ENCODE assay signal across 26 cellular contexts in the genomic region with DNA sequence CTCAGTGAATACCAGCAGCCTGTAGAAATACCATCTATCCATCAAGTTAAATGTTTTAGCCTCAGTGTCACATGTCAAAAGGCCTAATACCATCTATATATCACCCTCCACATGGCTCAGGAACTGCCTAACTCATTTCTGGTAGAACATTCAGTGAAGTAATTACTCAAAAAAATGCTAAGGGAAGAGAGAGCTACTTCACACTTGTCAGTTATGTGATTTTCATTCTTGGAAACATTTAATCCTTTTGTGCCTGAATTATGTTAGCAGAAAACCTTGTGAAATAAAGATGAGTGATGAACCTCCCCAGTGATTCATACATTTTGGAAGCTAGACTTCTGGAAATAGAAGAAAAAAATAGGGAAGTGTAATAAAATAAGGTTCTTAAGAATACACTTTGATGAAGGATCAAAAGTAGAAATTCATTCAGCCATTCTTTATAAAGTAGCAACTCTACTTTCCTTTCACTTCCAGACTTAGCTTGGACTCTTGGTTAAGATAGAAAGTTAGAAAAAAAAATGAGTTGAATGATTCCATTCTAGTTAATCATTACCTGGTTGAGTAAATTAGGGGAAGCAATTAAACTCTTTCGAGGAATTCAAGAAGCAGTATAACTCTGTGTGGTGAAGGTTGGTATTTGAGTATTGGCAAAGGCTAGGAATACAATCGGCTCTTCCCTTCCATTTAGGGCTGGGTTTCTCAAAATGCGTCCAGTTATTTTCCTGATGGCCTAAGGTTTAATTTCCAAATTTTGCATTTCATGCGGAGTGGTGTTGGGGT. TPM values are rescaled to one million over a fixed set of nuclear protein-coding genes. Genes with fewer than 3 reads are reported as not detected.
A peak's percentile ranks its signal among the peaks of the same experiment; 100 is the strongest.
DNase-seq lines count a peak whose midpoint lies in the region; ATAC-seq and TF ChIP-seq lines count a peak whose summit lies in the region.
"Had no signal": no experiment of that assay in that cellular context is flagged by ENCODE, and none has a peak within 500 bp of the region (broad histone marks: within the 10 kb centered on the region; RNA-seq: fewer than 3 reads in every experiment).

No MANE protein-coding gene starts in this region.

- POLR2A ChIA-PET in CD8-positive, alpha-beta memory T cell (lab: Charles Lee) = no interaction called here

- no peaks in the 10 kb centered on the region for H3K4me1 Mint-ChIP-seq in CD8-positive, alpha-beta memory T cell
- H3K4me1 Mint-ChIP-seq: stimulated activated memory B cell treated with anti-CD40 and anti-IgM and Interleukin-4, amounts not matched to agents 10 μg/mL and 1 μg/mL and 100 μg/mL, for 72 hours; T-helper 17 cell had no signal

- H3K4me3 Mint-ChIP-seq in CD8-positive, alpha-beta memory T cell = no peak overlapping the region
- H3K4me3 Mint-ChIP-seq: activated naive CD4-positive, alpha-beta T cell treated with anti-CD3 and anti-CD28 coated beads for 36 hours; CD4-positive, alpha-beta T cell; stimulated activated memory B cell treated with anti-CD40 and anti-IgM and Interleukin-4, amounts not matched to agents 10 μg/mL and 1 μg/mL and 100 μg/mL, for 72 hours; T-helper 17 cell had no signal

- H3K4me3 ChIP-seq in fibroblast of villous mesenchyme (ENCODE audit: low read depth, low read length) (no peak overlapping the region), neural cell (ENCODE audit: low read length) (no peak overlapping the region)
- no peak overlapping the region for H3K4me3 ChIP-seq in CD8-positive, alpha-beta memory T cell (ENCODE audit: low read length)
- no peak overlapping the region for H3K4me3 ChIP-seq in effector memory CD4-positive, alpha-beta T cell (ENCODE audit: insufficient read depth, low read depth, low read length, poor library complexity, severe bottlenecking)
- H3K4me3 ChIP-seq: ascending aorta, MG63, right atrium auricular region had no signal

- peaks cover 0 to 2% (median 1%) of the 10 kb centered on the region in 5 donors for H3K9me3 Mint-ChIP-seq in CD8-positive, alpha-beta memory T cell

- H3K9me2 ChIP-seq in neural cell (ENCODE audit: insufficient read depth, low read length) = no peaks in the 10 kb centered on the region

- H3K9me3 ChIP-seq in neural cell (ENCODE audit: low read length) = peaks cover under 1% of the 10 kb centered on the region
- no peaks in the 10 kb centered on the region for H3K9me3 ChIP-seq in CD8-positive, alpha-beta memory T cell (ENCODE audit: low read length)
- H3K9me3 ChIP-seq in effector memory CD4-positive, alpha-beta T cell (ENCODE audit: control insufficient read depth, low read length) = no peaks in the 10 kb centered on the region
- H3K9me3 ChIP-seq: ascending aorta, MG63, neutrophil had no signal

- H2AFZ ChIP-seq in neural cell (ENCODE audit: low read depth, low read length) = no peak overlapping the region

- no peaks in the 10 kb centered on the region for H4K20me1 ChIP-seq in neural cell (ENCODE audit: insufficient read depth)

- DNase-seq in ELR (ENCODE audit: low read depth) = peak; percentile 12
- DNase-seq in NCI-H226 = peak; percentile 27
- DNase-seq in fibroblast of villous mesenchyme (ENCODE audit: low read depth) = peak; percentile 1
- DNase-seq in CD8-positive, alpha-beta memory T cell = no peak
- no peak for DNase-seq in effector memory CD4-positive, alpha-beta T cell
- no peak for DNase-seq in T1000 (lab: John Stamatoyannopoulos, UW)
- DNase-seq: activated CD4-positive, alpha-beta T cell treated with anti-CD3 and anti-CD28 coated beads, Interleukin-2, amount 50 U/mL, for 48 hours; activated naive CD4-positive, alpha-beta T cell treated with anti-CD3 and anti-CD28 coated beads for 36 hours; CD4-positive, alpha-beta T cell; DMS79 treated with DMSO at 0.1 percent for 48 hours; effector CD8-positive, alpha-beta T cell; hypothalamus; left ventricle myocardium superior; MG63; NCI-H187; NCI-H345; T-helper 17 cell had no signal

- no peaks in the 10 kb centered on the region for H3K36me3 ChIP-seq in neural cell (ENCODE audit: insufficient read depth, low read length)
- H3K36me3 ChIP-seq in CD8-positive, alpha-beta memory T cell (ENCODE audit: insufficient read depth, low read length) = no peaks in the 10 kb centered on the region
- no peaks in the 10 kb centered on the region for H3K36me3 ChIP-seq in effector memory CD4-positive, alpha-beta T cell (ENCODE audit: control insufficient read depth, insufficient read depth, low read length)
- H3K36me3 ChIP-seq: ascending aorta, MG63, neutrophil, right atrium auricular region had no signal

- H3K4me1 ChIP-seq in CD8-positive, alpha-beta memory T cell (ENCODE audit: insufficient read depth, low read length) = no peaks in the 10 kb centered on the region
- H3K4me1 ChIP-seq in effector memory CD4-positive, alpha-beta T cell (ENCODE audit: control insufficient read depth, insufficient read depth, low read length, poor library complexity, severe bottlenecking) = no peaks in the 10 kb centered on the region
- H3K4me1 ChIP-seq: ascending aorta, right atrium auricular region had no signal

- no peak for ATAC-seq in GM18502 (IDR thresholded peaks at IDR 0.05; ENCODE audit: poor library complexity, unreplicated experiment)
- ATAC-seq: HCT116; left ventricle myocardium superior; Right ventricle myocardium inferior; stimulated activated memory B cell treated with anti-CD40 and anti-IgM and Interleukin-4, amounts not matched to agents 10 μg/mL and 1 μg/mL and 100 μg/mL, for 72 hours; T-helper 17 cell had no signal

- no peak overlapping the region for H3K4me2 ChIP-seq in neural cell (ENCODE audit: low read length)

- no peaks in the 10 kb centered on the region for H3F3A ChIP-seq in neural cell (ENCODE audit: insufficient read depth, low read length, poor library complexity, severe bottlenecking)

- peak overlapping the region; percentile 6 for H3K27ac ChIP-seq in neural cell (ENCODE audit: low read length)
- H3K27ac ChIP-seq in CD8-positive, alpha-beta memory T cell (ENCODE audit: low read depth, low read length) = no peak overlapping the region
- no peak overlapping the region for H3K27ac ChIP-seq in effector memory CD4-positive, alpha-beta T cell (ENCODE audit: insufficient read depth, low read length, poor library complexity, severe bottlenecking)
- H3K27ac ChIP-seq: ascending aorta, neutrophil, right atrium auricular region had no signal

- H3K9ac ChIP-seq in neural cell (ENCODE audit: low read length) = no peak overlapping the region

- CTCF ChIA-PET in CD8-positive, alpha-beta memory T cell (lab: Charles Lee) = no interaction called here

- no peak for TF ChIP-seq RAD21 in neural cell (conservative IDR thresholded peaks at IDR 0.05)

- TF ChIP-seq CTCF in fibroblast of villous mesenchyme (IDR thresholded peaks at IDR 0.05; ENCODE audit: insufficient read depth, low read depth, low read length) (no peak), neural cell (IDR thresholded peaks at IDR 0.05; ENCODE audit: poor library complexity, severe bottlenecking) (no peak)

- peaks cover 3 to 7% of the 10 kb centered on the region in 2 donors for H3K27me3 Mint-ChIP-seq in CD8-positive, alpha-beta memory T cell
- H3K27me3 Mint-ChIP-seq: stimulated activated memory B cell treated with anti-CD40 and anti-IgM and Interleukin-4, amounts not matched to agents 10 μg/mL and 1 μg/mL and 100 μg/mL, for 72 hours had no signal

- H3K27me3 ChIP-seq in neural cell (ENCODE audit: insufficient read depth, low read depth, low read length) = no peaks in the 10 kb centered on the region
- H3K27me3 ChIP-seq in CD8-positive, alpha-beta memory T cell (ENCODE audit: insufficient read depth, low read length, poor library complexity, severe bottlenecking) = no peaks in the 10 kb centered on the region
- H3K27me3 ChIP-seq in effector memory CD4-positive, alpha-beta T cell (replicated peaks; ENCODE audit: control insufficient read depth, insufficient read depth, low read length, poor library complexity, severe bottlenecking) = no peaks in the 10 kb centered on the region
- H3K27me3 ChIP-seq: ascending aorta, MG63, neutrophil, right atrium auricular region had no signal

- H3K36me3 Mint-ChIP-seq in CD8-positive, alpha-beta memory T cell = no peaks in the 10 kb centered on the region
- H3K36me3 Mint-ChIP-seq: stimulated activated memory B cell treated with anti-CD40 and anti-IgM and Interleukin-4, amounts not matched to agents 10 μg/mL and 1 μg/mL and 100 μg/mL, for 72 hours had no signal

- H3K27ac Mint-ChIP-seq in CD8-positive, alpha-beta memory T cell = no peak overlapping the region
- H3K27ac Mint-ChIP-seq: activated naive CD4-positive, alpha-beta T cell treated with anti-CD3 and anti-CD28 coated beads for 36 hours; CD4-positive, alpha-beta T cell; stimulated activated memory B cell treated with anti-CD40 and anti-IgM and Interleukin-4, amounts not matched to agents 10 μg/mL and 1 μg/mL and 100 μg/mL, for 72 hours; T-helper 17 cell had no signal

- no peaks in the 10 kb centered on the region for H3K79me2 ChIP-seq in neural cell (replicated peaks; ENCODE audit: insufficient read depth, low read length)

- TF ChIP-seq EP300 in neural cell (conservative IDR thresholded peaks at IDR 0.05; ENCODE audit: poor library complexity, severe bottlenecking) = peak; percentile 38

TF ChIP-seq in neural cell, 6 proteins besides CTCF, POLR2A, EP300 and RAD21 (continues in another document):
- TF ChIP-seq SMC3 (conservative IDR thresholded peaks at IDR 0.05; ENCODE audit: poor library complexity) (no peak), EZH2 (IDR thresholded peaks at IDR 0.05; ENCODE audit: borderline replicate concordance, insufficient read depth, low read length, poor library complexity, severe bottlenecking) (no peak), TAF1 (IDR thresholded peaks at IDR 0.05; ENCODE audit: low read depth) (no peak), POLR2AphosphoS5 (IDR thresholded peaks at IDR 0.05) (no peak)

RNA-seq across cellular contexts. Expression of a gene that starts 3.6 kb away (rescaled TPM):
- total RNA-seq in fibroblast of villous mesenchyme = not detected in 2 replicates
- not detected in 2 replicates for polyA plus RNA-seq in neural cell
- not detected in 2 replicates for polyA minus RNA-seq in neural cell
- not detected for total RNA-seq in CD8-positive, alpha-beta memory T cell
- polyA plus RNA-seq in CD8-positive, alpha-beta memory T cell = not detected
- total RNA-seq: activated naive CD4-positive, alpha-beta T cell treated with anti-CD3 and anti-CD28 coated beads for 36 hours; ascending aorta; CD4-positive, alpha-beta T cell; cerebellum; left ventricle myocardium superior; right atrium auricular region; Right ventricle myocardium inferior; T-helper 17 cell had no signal

Comparison
In these comparisons a context has a peak if more than half of its experiments do, and no peak if none do; other contexts are left out.
1. DNase-seq: peak in ELR (single experiment), NCI-H226 (single experiment) and fibroblast of villous mesenchyme (single experiment); none in CD8-positive, alpha-beta memory T cell (0 of 5), effector memory CD4-positive, alpha-beta T cell (0 of 3) and T1000 (single experiment).